26 cellular contexts compared by ENCODE assay signal in the genomic region with DNA sequence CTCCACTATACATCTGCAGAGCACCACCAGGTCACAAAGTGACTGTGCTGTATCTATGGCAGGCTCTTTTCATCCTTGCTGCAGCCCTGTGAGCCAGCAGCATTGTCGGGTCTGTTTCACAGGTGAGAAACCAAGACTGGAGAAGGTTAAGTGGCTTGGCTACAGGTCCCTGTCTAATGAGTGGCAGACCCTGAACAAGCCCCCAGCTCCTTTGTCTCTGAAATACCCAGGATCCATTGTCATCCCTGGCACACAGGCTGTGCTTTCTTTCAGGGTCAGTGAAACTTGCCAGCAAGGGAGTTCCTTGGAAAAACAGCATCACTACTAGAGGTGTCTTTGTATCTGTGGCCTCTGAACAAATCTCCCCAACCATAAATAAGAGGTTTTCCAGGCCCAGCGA. TPM values are rescaled to one million over a fixed set of nuclear protein-coding genes. Genes with fewer than 3 reads are reported as not detected.
"Had no signal": no experiment of that assay in that cellular context is flagged by ENCODE, and none has a peak within 500 bp of the region (broad histone marks: within the 10 kb centered on the region; RNA-seq: fewer than 3 reads in every experiment).

No MANE protein-coding gene starts in this region.

- H3K4me3 ChIP-seq: gastrocnemius medialis, left lung, lower lobe of right lung, prostate gland, sigmoid colon, stomach, thyroid gland had no signal

- H3K4me1 Mint-ChIP-seq: naive B cell; neural crest cell; stimulated activated effector memory CD8-positive, alpha-beta T cell treated with anti-CD3 and anti-CD28 coated beads, Interleukin-12 subunit alpha, Interleukin-12 subunit beta, amount 100 ng/mL, for 72 hours had no signal

- H3K9me3 Mint-ChIP-seq: effector memory CD8-positive, alpha-beta T cell; natural killer cell treated with Interleukin-12 subunit alpha and Interleukin-12 subunit beta and Interleukin-15 and Interleukin-18, amount 100 ng/mL, for 72 hours; neural crest cell; stimulated activated effector memory CD8-positive, alpha-beta T cell treated with anti-CD3 and anti-CD28 coated beads, Interleukin-12 subunit alpha, Interleukin-12 subunit beta, amount 100 ng/mL, for 72 hours had no signal

- H3K36me3 Mint-ChIP-seq: naive B cell; natural killer cell treated with Interleukin-12 subunit alpha and Interleukin-12 subunit beta and Interleukin-15 and Interleukin-18, amount 100 ng/mL, for 72 hours; stimulated activated effector memory CD8-positive, alpha-beta T cell treated with anti-CD3 and anti-CD28 coated beads, Interleukin-12 subunit alpha, Interleukin-12 subunit beta, amount 100 ng/mL, for 72 hours had no signal

- DNase-seq: central memory CD4-positive, alpha-beta T cell; cortex of kidney; effector memory CD8-positive, alpha-beta T cell; foreskin fibroblast; gastrocnemius medialis; kidney; left lung; lower lobe of right lung; naive B cell; right cardiac atrium; sigmoid colon; stimulated activated CD4-positive, alpha-beta T cell treated with anti-CD3 and anti-CD28 coated beads, Interleukin-2, amount 100 ng/mL, for 24 hours; stimulated activated CD4-positive, alpha-beta T cell treated with anti-CD3 and anti-CD28 coated beads, Interleukin-4, amount 100 ng/mL, for 24 hours; stimulated activated naive CD4-positive, alpha-beta T cell treated with Interleukin-2 at 50 U/mL for 16 hours; stomach; thyroid gland; trophoblast cell had no signal

- H3K27ac Mint-ChIP-seq: effector memory CD8-positive, alpha-beta T cell; naive B cell; natural killer cell treated with Interleukin-12 subunit alpha and Interleukin-12 subunit beta and Interleukin-15 and Interleukin-18, amount 100 ng/mL, for 72 hours; stimulated activated effector memory CD8-positive, alpha-beta T cell treated with anti-CD3 and anti-CD28 coated beads, Interleukin-12 subunit alpha, Interleukin-12 subunit beta, amount 100 ng/mL, for 72 hours had no signal

- ATAC-seq: effector memory CD8-positive, alpha-beta T cell; gastrocnemius medialis; left lung; lower lobe of right lung; natural killer cell treated with Interleukin-12 subunit alpha and Interleukin-12 subunit beta and Interleukin-15 and Interleukin-18, amount 100 ng/mL, for 72 hours; right cardiac atrium; stimulated activated effector memory CD8-positive, alpha-beta T cell treated with anti-CD3 and anti-CD28 coated beads, Interleukin-12 subunit alpha, Interleukin-12 subunit beta, amount 100 ng/mL, for 72 hours had no signal

- H3K27ac ChIP-seq: gastrocnemius medialis, left lung, lower lobe of right lung, prostate gland, sigmoid colon, stomach, thyroid gland had no signal

- H3K4me3 Mint-ChIP-seq: effector memory CD8-positive, alpha-beta T cell; naive B cell; natural killer cell treated with Interleukin-12 subunit alpha and Interleukin-12 subunit beta and Interleukin-15 and Interleukin-18, amount 100 ng/mL, for 72 hours; neural crest cell; stimulated activated effector memory CD8-positive, alpha-beta T cell treated with anti-CD3 and anti-CD28 coated beads, Interleukin-12 subunit alpha, Interleukin-12 subunit beta, amount 100 ng/mL, for 72 hours had no signal

RNA-seq across cellular contexts. Expression of a gene that starts 27.6 kb away (rescaled TPM):
- total RNA-seq: chondrocyte; dermis microvascular lymphatic vessel endothelial cell; glomerular endothelial cell; mononuclear cell; natural killer cell treated with Interleukin-12 subunit alpha and Interleukin-12 subunit beta and Interleukin-15 and Interleukin-18, amount 100 ng/mL, for 72 hours; neural crest cell; osteoblast had no signal
